Comparison of ENCODE assay signal across 7 cellular contexts in genomic region chr5:176365663-176366574, GRCh38. TPM values are rescaled to one million over a fixed set of nuclear protein-coding genes. Genes with fewer than 3 reads are reported as not detected.
DNase-seq lines count a peak whose midpoint lies in the region; ATAC-seq and TF ChIP-seq lines count a peak whose summit lies in the region.

No MANE protein-coding gene starts in this region.

- H3K27ac ChIP-seq in gastroesophageal sphincter = peak overlapping the region; percentile 66 to 89 (median 87)
- no peak overlapping the region for H3K27ac ChIP-seq in neutrophil

- H3K4me3 ChIP-seq in gastroesophageal sphincter (peak overlapping the region; percentile 64 to 89), neutrophil (ENCODE audit: low read depth in 1 of 2, low read length in 1 of 2) (peak overlapping the region; percentile 41 to 60)

- peak; percentile 58 for DNase-seq in HK-2 (ENCODE audit: unreplicated experiment)
- DNase-seq in activated gamma-delta T cell (lab: John Stamatoyannopoulos, UW) = peak; percentile 11
- DNase-seq in NCI-H1105 treated with DMSO at 0.1 percent for 48 hours (lab: John Stamatoyannopoulos, UW) = no peak
- DNase-seq in foreskin melanocyte = no peak

- H3K27me3 ChIP-seq in gastroesophageal sphincter = no peaks in the 10 kb centered on the region
- H3K27me3 ChIP-seq in neutrophil = peaks cover 66% of the 10 kb centered on the region

- no peak for TF ChIP-seq POLR2A in gastroesophageal sphincter (IDR thresholded peaks at IDR 0.05)

- TF ChIP-seq EP300 in gastroesophageal sphincter (IDR thresholded peaks at IDR 0.05) = no peak

- WGBS in gastroesophageal sphincter (ENCODE audit: low coverage in 1 of 2), 2 donors = 0% methylated on average over 15 of the region's 95 CpGs; no CpG with 5 or more reads in 1 of the 2 donors

- TF ChIP-seq CTCF in gastroesophageal sphincter (IDR thresholded peaks at IDR 0.05) (no peak), neutrophil (IDR thresholded peaks at IDR 0.05) (no peak)

- H3K36me3 ChIP-seq in gastroesophageal sphincter = peaks cover 0 to 39% of the 10 kb centered on the region in 2 donors
- H3K36me3 ChIP-seq in neutrophil = no peaks in the 10 kb centered on the region

- ATAC-seq in GM18867 (IDR thresholded peaks at IDR 0.05; ENCODE audit: unreplicated experiment) = peak; percentile 14
- ATAC-seq in gastroesophageal sphincter = peak; percentile 32

- H3K9me3 ChIP-seq in gastroesophageal sphincter (no peaks in the 10 kb centered on the region), neutrophil (no peaks in the 10 kb centered on the region)

- H3K4me1 ChIP-seq in gastroesophageal sphincter = peaks cover 0 to 36% (median 4%) of the 10 kb centered on the region in 3 donors
- H3K4me1 ChIP-seq in neutrophil (ENCODE audit: control insufficient read depth in 1 of 2, insufficient read depth in 1 of 2, low read depth in 1 of 2, low read length in 1 of 2) = peaks cover 23 to 24% of the 10 kb centered on the region in 2 experiments

RNA-seq across cellular contexts. Expression of gene ARL10, which starts 0.6 kb away (rescaled TPM):
- total RNA-seq in gastroesophageal sphincter = 10 to 100 TPM in 3 of 4 donors, 1 to 10 TPM in 1; 4.4 to 23.3 (median 10.8) TPM

RNA-seq across cellular contexts. Expression of gene KIAA1191, which starts 4.4 kb away (rescaled TPM):
- total RNA-seq in gastroesophageal sphincter = 100 to 1,000 TPM; 130 to 157 (median 140) TPM

RNA-seq across cellular contexts. Expression of gene NOP16, which starts 22.5 kb away (rescaled TPM):
- 10 to 100 TPM in 3 of 4 donors, 1 to 10 TPM in 1; 9.1 to 22.3 (median 14.3) TPM for total RNA-seq in gastroesophageal sphincter

RNA-seq across cellular contexts. Expression of gene HIGD2A, which starts 22.6 kb away (rescaled TPM):
- total RNA-seq in gastroesophageal sphincter = 100 to 1,000 TPM in 3 of 4 donors, 10 to 100 TPM in 1; 87.1 to 190 (median 157) TPM

RNA-seq across cellular contexts. Expression of gene CLTB, which starts 50.4 kb away (rescaled TPM):
- 100 to 1,000 TPM; 222 to 285 (median 240) TPM for total RNA-seq in gastroesophageal sphincter

Comparison
In these comparisons a context has a peak if more than half of its experiments do, and no peak if none do; other contexts are left out.
1. DNase-seq: peak in HK-2 (single experiment) and activated gamma-delta T cell (single experiment); none in NCI-H1105 treated with DMSO at 0.1 percent for 48 hours (single experiment) and foreskin melanocyte (single experiment).